In genomic region chr2:240434728-240435456, GRCh38 we compare ENCODE assay signal across 8 cellular contexts. TPM values are rescaled to one million over a fixed set of nuclear protein-coding genes. Genes with fewer than 3 reads are reported as not detected.
DNase-seq lines count a peak whose midpoint lies in the region; ATAC-seq, FAIRE-seq and TF ChIP-seq lines count a peak whose summit lies in the region.

No MANE protein-coding gene starts in this region.

- peak overlapping the region; percentile 77 for H3K27ac Mint-ChIP-seq in activated CD4-positive, alpha-beta memory T cell treated with anti-CD3 and anti-CD28 coated beads, Interleukin-2, amount 10 ng/mL, durations not matched to agents 7 days and 5 days

- DNase-seq in GM12892 (ENCODE audit: insufficient read length) (peak; percentile 90), NCI-H446 treated with DMSO at 0.1 percent for 48 hours (lab: John Stamatoyannopoulos, UW) (peak; percentile 65), lower leg skin (ENCODE audit: low spot score in 2 of 2) (peak; percentile 87 to 98)
- peak; percentile 94 for DNase-seq in activated CD4-positive, alpha-beta memory T cell treated with anti-CD3 and anti-CD28 coated beads, Interleukin-2, amount 10 ng/mL, durations not matched to agents 7 days and 5 days
- peak; percentile 85 for DNase-seq in stimulated activated CD4-positive, alpha-beta T cell treated with anti-CD3 and anti-CD28 coated beads, Interleukin-4, amount 100 ng/mL, for 4 hours

- H3K9me3 ChIP-seq in duodenal mucosa (ENCODE audit: control insufficient read depth in 1 of 2, low read length in 2 of 2) = no peaks in the 10 kb centered on the region

- no peak for FAIRE-seq in GM12892 (lab: Jason Lieb, UNC)

- H3K27ac ChIP-seq in duodenal mucosa (ENCODE audit: low read depth, low read length) = peak overlapping the region; percentile 50

- H3K27me3 Mint-ChIP-seq in activated CD4-positive, alpha-beta memory T cell treated with anti-CD3 and anti-CD28 coated beads, Interleukin-2, amount 10 ng/mL, durations not matched to agents 7 days and 5 days = peaks cover 16% of the 10 kb centered on the region

- peaks cover 20 to 23% of the 10 kb centered on the region in 2 donors for H3K27me3 ChIP-seq in duodenal mucosa (ENCODE audit: control insufficient read depth in 1 of 2, insufficient read depth in 2 of 2, low read length in 2 of 2)

- peak overlapping the region; percentile 47 to 58 for H3K4me3 ChIP-seq in duodenal mucosa (ENCODE audit: low read depth in 1 of 2, low read length in 2 of 2)
- H3K4me3 ChIP-seq in lower leg skin (ENCODE audit: low read depth, poor library complexity, severe bottlenecking) = peak overlapping the region; percentile 46

- peaks cover 12% of the 10 kb centered on the region for H3K4me1 Mint-ChIP-seq in activated CD4-positive, alpha-beta memory T cell treated with anti-CD3 and anti-CD28 coated beads, Interleukin-2, amount 10 ng/mL, durations not matched to agents 7 days and 5 days

- peak overlapping the region in 1 of 2 donors; percentile 18 for H3K9ac ChIP-seq in duodenal mucosa (ENCODE audit: low read depth in 1 of 2, low read length in 2 of 2)

- H3K36me3 ChIP-seq in duodenal mucosa (ENCODE audit: control insufficient read depth in 1 of 2, insufficient read depth in 2 of 2, low read length in 2 of 2) = no peaks in the 10 kb centered on the region

- H3K36me3 Mint-ChIP-seq in activated CD4-positive, alpha-beta memory T cell treated with anti-CD3 and anti-CD28 coated beads, Interleukin-2, amount 10 ng/mL, durations not matched to agents 7 days and 5 days (ENCODE audit: low read depth) = no peaks in the 10 kb centered on the region

- POLR2A ChIA-PET in activated CD4-positive, alpha-beta memory T cell treated with anti-CD3 and anti-CD28 coated beads, Interleukin-2, amount 10 ng/mL, durations not matched to agents 7 days and 5 days (lab: Charles Lee) = interaction anchor here (0.8 to 1.0 kb wide), 2 partner anchors 32 to 1034 kb away, joined by 3 read pairs; no protein-coding TSS in a partner anchor

- no peaks in the 10 kb centered on the region for H3K9me3 Mint-ChIP-seq in activated CD4-positive, alpha-beta memory T cell treated with anti-CD3 and anti-CD28 coated beads, Interleukin-2, amount 10 ng/mL, durations not matched to agents 7 days and 5 days

- no peak for TF ChIP-seq POLR2A in GM12892 (IDR thresholded peaks at IDR 0.05; ENCODE audit: low read depth, low read length)
- no peak for TF ChIP-seq POLR2A in lower leg skin (IDR thresholded peaks at IDR 0.05)

- CTCF ChIA-PET in activated CD4-positive, alpha-beta memory T cell treated with anti-CD3 and anti-CD28 coated beads, Interleukin-2, amount 10 ng/mL, durations not matched to agents 7 days and 5 days (lab: Charles Lee) = no interaction called here

- WGBS in lower leg skin, 2 donors = 2 to 16% methylated on average over 7 to 9 of the region's 71 CpGs

- TF ChIP-seq CTCF in lower leg skin (IDR thresholded peaks at IDR 0.05) = no peak

- ATAC-seq in HG02938 (IDR thresholded peaks at IDR 0.05; ENCODE audit: unreplicated experiment) (peak; percentile 60), GM18858 (IDR thresholded peaks at IDR 0.05; ENCODE audit: unreplicated experiment) (no peak)

- intact Hi-C loops in lower leg skin (cut with DNase I; ENCODE audit: low total_unique reads) = loop anchor here (5.0 kb wide), 1 partner anchor 203 kb away; no protein-coding TSS in a partner anchor

- peak overlapping the region; percentile 83 for H3K4me3 Mint-ChIP-seq in activated CD4-positive, alpha-beta memory T cell treated with anti-CD3 and anti-CD28 coated beads, Interleukin-2, amount 10 ng/mL, durations not matched to agents 7 days and 5 days

- H3K4me1 ChIP-seq in duodenal mucosa (ENCODE audit: control insufficient read depth in 1 of 2, insufficient read depth in 2 of 2, low read length in 2 of 2) = peaks cover 0 to 14% of the 10 kb centered on the region in 2 donors

RNA-seq across cellular contexts. Expression of gene GPC1, which starts 0.6 kb away (rescaled TPM):
- 0.34 TPM for polyA plus RNA-seq in GM12892 (2012; ENCODE audit: missing spikeins)
- total RNA-seq in activated CD4-positive, alpha-beta memory T cell treated with anti-CD3 and anti-CD28 coated beads, Interleukin-2, amount 10 ng/mL, durations not matched to agents 7 days and 5 days = 1 to 10 TPM; 5.8 to 7.9 TPM
- total RNA-seq in lower leg skin = 100 to 1,000 TPM in 3 of 4 donors, 10 to 100 TPM in 1; 87.6 to 145 (median 114) TPM

Comparison
In these comparisons a context has a peak if more than half of its experiments do, and no peak if none do; other contexts are left out.
1. RNA of gene GPC1, which starts 0.6 kb away (total RNA-seq): 87.6 to 145 TPM in lower leg skin; 5.8 to 7.9 TPM in activated CD4-positive, alpha-beta memory T cell treated with anti-CD3 and anti-CD28 coated beads, Interleukin-2, amount 10 ng/mL, durations not matched to agents 7 days and 5 days; every median in the first group is over 10 times any median in the second.
2. Peak in every context shown above with its lines, with median percentiles within 50 percentile points of each other: DNase-seq.